Comparison of ENCODE assay signal across 2 cellular contexts in genomic region chr11:61632096-61632495, GRCh38.
TF ChIP-seq lines count a peak whose summit lies in the region.

No MANE protein-coding gene starts in this region.

TF ChIP-seq in SK-N-SH, 30 proteins besides CTCF, POLR2A, EP300 and RAD21:
- TF ChIP-seq USF1 (IDR thresholded peaks at IDR 0.05; ENCODE audit: borderline replicate concordance, low read depth) (no peak), JUND (IDR thresholded peaks at IDR 0.05) (no peak), SMC3 (IDR thresholded peaks at IDR 0.05; ENCODE audit: low read depth, low read length) (no peak), FOXM1 (IDR thresholded peaks at IDR 0.05; ENCODE audit: low read depth) (no peak), RCOR1 (IDR thresholded peaks at IDR 0.05; ENCODE audit: low read length) (no peak), REST (IDR thresholded peaks at IDR 0.05; ENCODE audit: low read depth, low read length) (no peak), NRF1 (IDR thresholded peaks at IDR 0.05; ENCODE audit: low read depth, low read length) (no peak), MEF2A (IDR thresholded peaks at IDR 0.05; ENCODE audit: borderline replicate concordance, low read depth) (no peak), NFIC (IDR thresholded peaks at IDR 0.05; ENCODE audit: borderline replicate concordance) (no peak), ZBTB33 (IDR thresholded peaks at IDR 0.05; ENCODE audit: borderline replicate concordance, low read depth) (no peak), IRF3 (IDR thresholded peaks at IDR 0.05; ENCODE audit: low read depth, low read length) (no peak), USF2 (IDR thresholded peaks at IDR 0.05; ENCODE audit: borderline replicate concordance, low read depth, low read length) (no peak), RFX5 (IDR thresholded peaks at IDR 0.05; ENCODE audit: low read length) (no peak), MXI1 (IDR thresholded peaks at IDR 0.05; ENCODE audit: low read depth, low read length) (no peak), MAX (IDR thresholded peaks at IDR 0.05; ENCODE audit: low read depth) (no peak), EZH2phosphoT487 (IDR thresholded peaks at IDR 0.05; ENCODE audit: borderline replicate concordance, low read depth) (no peak), TAF1 (IDR thresholded peaks at IDR 0.05; ENCODE audit: borderline replicate concordance, low read depth, low read length) (no peak)
TF ChIP-seq in SK-N-SH: peak in this region for 0.

TF ChIP-seq in SK-N-SH treated with all-trans-retinoic acid at 6 μM for 48 hours, 23 proteins besides CTCF, POLR2A, EP300 and RAD21:
- TF ChIP-seq ZC3H10 (CRISPR knock-in tag; IDR thresholded peaks at IDR 0.05) (no peak), TCF4 (CRISPR knock-in tag; IDR thresholded peaks at IDR 0.05; ENCODE audit: borderline replicate concordance) (no peak), RARB (CRISPR knock-in tag; IDR thresholded peaks at IDR 0.05) (no peak), ZFP3 (CRISPR knock-in tag; IDR thresholded peaks at IDR 0.05) (no peak), TSHZ2 (CRISPR knock-in tag; IDR thresholded peaks at IDR 0.05) (no peak), PPARA (CRISPR knock-in tag; IDR thresholded peaks at IDR 0.05; ENCODE audit: borderline replicate concordance) (no peak), ZNF70 (CRISPR knock-in tag; IDR thresholded peaks at IDR 0.05) (no peak), ISL1 (CRISPR knock-in tag; IDR thresholded peaks at IDR 0.05) (no peak), GLIS3 (CRISPR knock-in tag; IDR thresholded peaks at IDR 0.05) (no peak), BACH2 (CRISPR knock-in tag; IDR thresholded peaks at IDR 0.05; ENCODE audit: borderline replicate concordance) (no peak), SNAI2 (CRISPR knock-in tag; IDR thresholded peaks at IDR 0.05) (no peak), TOX (CRISPR knock-in tag; IDR thresholded peaks at IDR 0.05; ENCODE audit: borderline replicate concordance) (no peak), ZNF565 (CRISPR knock-in tag; conservative IDR thresholded peaks at IDR 0.05; ENCODE audit: low read depth) (no peak), OSR1 (CRISPR knock-in tag; IDR thresholded peaks at IDR 0.05) (no peak)
